In genomic region chr15:62564889-62565288, GRCh38 we compare ENCODE assay signal across 31 cellular contexts.
DNase-seq lines count a peak whose midpoint lies in the region; ATAC-seq and TF ChIP-seq lines count a peak whose summit lies in the region.
"Had no signal": no experiment of that assay in that cellular context is flagged by ENCODE, and none has a peak within 500 bp of the region (broad histone marks: within the 10 kb centered on the region; RNA-seq: fewer than 3 reads in every experiment).

No MANE protein-coding gene starts in this region.

- no peaks in the 10 kb centered on the region for H3K4me1 Mint-ChIP-seq in activated naive CD4-positive, alpha-beta T cell treated with anti-CD3 and anti-CD28 coated beads for 36 hours (ENCODE audit: low read depth)
- H3K4me1 Mint-ChIP-seq: activated CD4-positive, alpha-beta T cell treated with anti-CD3 and anti-CD28 coated beads for 36 hours; activated naive CD4-positive, alpha-beta T cell treated with anti-CD3 and anti-CD28 coated beads, Interleukin-2, amount 10 ng/mL, durations not matched to agents 7 days and 5 days; naive B cell had no signal

- TF ChIP-seq CTCF in smooth muscle cell (IDR thresholded peaks at IDR 0.05; ENCODE audit: borderline replicate concordance, insufficient read depth, poor library complexity, severe bottlenecking): no peak

- H3K4me3 ChIP-seq in smooth muscle cell (no peak overlapping the region), right cardiac atrium (ENCODE audit: low read length) (no peak overlapping the region)
- H3K4me3 ChIP-seq: colonic mucosa, GM12878, prostate gland, transverse colon had no signal

- CTCF ChIA-PET in activated naive CD4-positive, alpha-beta T cell treated with anti-CD3 and anti-CD28 coated beads for 36 hours (lab: Charles Lee): interaction anchor here (0.6 to 0.7 kb wide), 2 partner anchors 54 to 88 kb away, joined by 3 read pairs; no protein-coding TSS in a partner anchor

- peaks cover 5% of the 10 kb centered on the region for H3F3A ChIP-seq in smooth muscle cell (ENCODE audit: low read depth)

- ATAC-seq in right cardiac atrium: no peak
- ATAC-seq: activated CD4-positive, alpha-beta T cell treated with anti-CD3 and anti-CD28 coated beads for 36 hours; activated CD8-positive, alpha-beta T cell treated with anti-CD3 and anti-CD28 coated beads, Interleukin-2, amount 10 ng/mL, durations not matched to agents 7 days and 5 days; GM12878 had no signal

- H3K79me2 ChIP-seq in smooth muscle cell (ENCODE audit: low read depth): no peaks in the 10 kb centered on the region

- no peak overlapping the region for H3K9ac ChIP-seq in smooth muscle cell (ENCODE audit: low read depth)

- no peak overlapping the region for H2AFZ ChIP-seq in smooth muscle cell (ENCODE audit: low read depth)

- no peak overlapping the region for H3K4me3 Mint-ChIP-seq in activated naive CD4-positive, alpha-beta T cell treated with anti-CD3 and anti-CD28 coated beads for 36 hours
- H3K4me3 Mint-ChIP-seq: activated CD4-positive, alpha-beta T cell treated with anti-CD3 and anti-CD28 coated beads for 36 hours; activated CD8-positive, alpha-beta T cell treated with anti-CD3 and anti-CD28 coated beads, Interleukin-2, amount 10 ng/mL, durations not matched to agents 7 days and 5 days; activated naive CD4-positive, alpha-beta T cell treated with anti-CD3 and anti-CD28 coated beads, Interleukin-2, amount 10 ng/mL, durations not matched to agents 7 days and 5 days; CD14-positive monocyte; HFFc6 had no signal

- H3K27me3 Mint-ChIP-seq in activated naive CD4-positive, alpha-beta T cell treated with anti-CD3 and anti-CD28 coated beads for 36 hours (ENCODE audit: low read depth): peaks cover 13% of the 10 kb centered on the region

- no peaks in the 10 kb centered on the region for H3K9me3 ChIP-seq in smooth muscle cell (replicated peaks; ENCODE audit: low read depth)
- no peaks in the 10 kb centered on the region for H3K9me3 ChIP-seq in right cardiac atrium (ENCODE audit: control insufficient read depth, low read length)
- H3K9me3 ChIP-seq: colonic mucosa, prostate gland, transverse colon had no signal

- peaks cover 31% of the 10 kb centered on the region for H4K20me1 ChIP-seq in smooth muscle cell (ENCODE audit: low read depth)

- peak; percentile 16 for DNase-seq in DMS79 treated with DMSO at 0.1 percent for 48 hours (lab: John Stamatoyannopoulos, UW)
- no peak for DNase-seq in DMS79 (lab: John Stamatoyannopoulos, UW)
- DNase-seq in NCI-H2171 (lab: John Stamatoyannopoulos, UW): peak; percentile 34
- peak; percentile 5 for DNase-seq in foreskin melanocyte
- no peak for DNase-seq in smooth muscle cell (lab: John Stamatoyannopoulos, UW; ENCODE audit: unreplicated experiment)
- no peak for DNase-seq in right cardiac atrium
- no peak for DNase-seq in cardiac septum (ENCODE audit: low spot score)
- DNase-seq in activated naive CD4-positive, alpha-beta T cell treated with anti-CD3 and anti-CD28 coated beads for 36 hours: no peak
- DNase-seq: 8988T; activated CD4-positive, alpha-beta T cell treated with anti-CD3 and anti-CD28 coated beads for 36 hours; activated CD8-positive, alpha-beta T cell treated with anti-CD3 and anti-CD28 coated beads, Interleukin-2, amount 10 ng/mL, durations not matched to agents 7 days and 5 days; activated naive CD4-positive, alpha-beta T cell treated with anti-CD3 and anti-CD28 coated beads, Interleukin-2, amount 10 ng/mL, durations not matched to agents 7 days and 5 days; amniotic stem cell; colonic mucosa; effector CD8-positive, alpha-beta T cell; GOT3; HFFc6; IMR-90; midbrain; naive B cell; NCI-H146; NCI-H2107; occipital lobe; SIG-M5; stimulated activated CD4-positive, alpha-beta T cell treated with anti-CD3 and anti-CD28 coated beads, Interleukin-15, amount 100 ng/mL, for 24 hours; stimulated activated CD4-positive, alpha-beta T cell treated with anti-CD3 and anti-CD28 coated beads, Interleukin-4, amount 100 ng/mL, for 4 hours; SW 1271; transverse colon had no signal

- peak overlapping the region; percentile 12 for H3K4me2 ChIP-seq in smooth muscle cell

- H3K27ac Mint-ChIP-seq in activated naive CD4-positive, alpha-beta T cell treated with anti-CD3 and anti-CD28 coated beads for 36 hours: no peak overlapping the region
- H3K27ac Mint-ChIP-seq: activated CD4-positive, alpha-beta T cell treated with anti-CD3 and anti-CD28 coated beads for 36 hours; activated CD8-positive, alpha-beta T cell treated with anti-CD3 and anti-CD28 coated beads, Interleukin-2, amount 10 ng/mL, durations not matched to agents 7 days and 5 days; activated naive CD4-positive, alpha-beta T cell treated with anti-CD3 and anti-CD28 coated beads, Interleukin-2, amount 10 ng/mL, durations not matched to agents 7 days and 5 days; CD14-positive monocyte; HFFc6; naive B cell had no signal

- no peaks in the 10 kb centered on the region for H3K9me3 Mint-ChIP-seq in activated naive CD4-positive, alpha-beta T cell treated with anti-CD3 and anti-CD28 coated beads for 36 hours
- H3K9me3 Mint-ChIP-seq: activated naive CD4-positive, alpha-beta T cell treated with anti-CD3 and anti-CD28 coated beads, Interleukin-2, amount 10 ng/mL, durations not matched to agents 7 days and 5 days; HFFc6; naive B cell had no signal

- 86% methylated on average over 1 of the region's 1 CpG for WGBS in smooth muscle cell (ENCODE audit: low lambda C conversion rate)
- 84% methylated on average over 1 of the region's 1 CpG for WGBS in right cardiac atrium

- intact Hi-C loops in right cardiac atrium (cut with DNase I): no loop called here
- intact Hi-C loops in cardiac septum (cut with DNase I): no loop called here
- intact Hi-C loops in activated naive CD4-positive, alpha-beta T cell treated with anti-CD3 and anti-CD28 coated beads for 36 hours (cut with micrococcal nuclease): no loop called here

- no peak overlapping the region for H3K27ac ChIP-seq in smooth muscle cell (ENCODE audit: low read depth)
- no peak overlapping the region for H3K27ac ChIP-seq in right cardiac atrium (ENCODE audit: low read length)
- H3K27ac ChIP-seq: colonic mucosa, prostate gland had no signal

- no peaks in the 10 kb centered on the region for H3K36me3 Mint-ChIP-seq in activated naive CD4-positive, alpha-beta T cell treated with anti-CD3 and anti-CD28 coated beads for 36 hours (ENCODE audit: low read depth)
- H3K36me3 Mint-ChIP-seq: activated naive CD4-positive, alpha-beta T cell treated with anti-CD3 and anti-CD28 coated beads, Interleukin-2, amount 10 ng/mL, durations not matched to agents 7 days and 5 days; CD14-positive monocyte; naive B cell had no signal

- H3K27me3 ChIP-seq in smooth muscle cell (ENCODE audit: low read depth) (no peaks in the 10 kb centered on the region), right cardiac atrium (ENCODE audit: control insufficient read depth, insufficient read depth) (no peaks in the 10 kb centered on the region)
- H3K27me3 ChIP-seq: colonic mucosa, transverse colon had no signal

- no peaks in the 10 kb centered on the region for H3K36me3 ChIP-seq in smooth muscle cell (ENCODE audit: low read depth)
- H3K36me3 ChIP-seq: colonic mucosa, prostate gland, transverse colon had no signal

- H3K4me1 ChIP-seq in smooth muscle cell (ENCODE audit: low read depth): peaks cover 6% of the 10 kb centered on the region
- peaks cover 11% of the 10 kb centered on the region for H3K4me1 ChIP-seq in right cardiac atrium (ENCODE audit: control insufficient read depth, insufficient read depth, low read length)
- H3K4me1 ChIP-seq: prostate gland had no signal

Comparison
In these comparisons a context has a peak if more than half of its experiments do, and no peak if none do; other contexts are left out.
1. DNase-seq: peak in DMS79 treated with DMSO at 0.1 percent for 48 hours (single experiment), NCI-H2171 (single experiment) and foreskin melanocyte (single experiment); none in DMS79 (single experiment), smooth muscle cell (single experiment), right cardiac atrium (0 of 3), cardiac septum (single experiment) and activated naive CD4-positive, alpha-beta T cell treated with anti-CD3 and anti-CD28 coated beads for 36 hours (single experiment).